23 cellular contexts compared by ENCODE assay signal in genomic region chr1:171263915-171264314, GRCh38. TPM values are rescaled to one million over a fixed set of nuclear protein-coding genes. Genes with fewer than 3 reads are reported as not detected.
DNase-seq lines count a peak whose midpoint lies in the region; ATAC-seq and TF ChIP-seq lines count a peak whose summit lies in the region.
"Had no signal": no experiment of that assay in that cellular context is flagged by ENCODE, and none has a peak within 500 bp of the region (broad histone marks: within the 10 kb centered on the region; RNA-seq: fewer than 3 reads in every experiment).

No MANE protein-coding gene starts in this region.

- H3K4me3 Mint-ChIP-seq in neural progenitor cell: no peak overlapping the region
- H3K4me3 Mint-ChIP-seq: H9 had no signal

- H4K20me1 ChIP-seq in neural progenitor cell (ENCODE audit: low read depth): no peaks in the 10 kb centered on the region

- H3K4me3 ChIP-seq in AG10803 (ENCODE audit: low read length) (no peak overlapping the region), SK-N-MC (peak overlapping the region; percentile 52), neural progenitor cell (no peak overlapping the region), ascending aorta (no peak overlapping the region)
- H3K4me3 ChIP-seq: K562, Peyer's patch had no signal

- no peak overlapping the region for H3K4me2 ChIP-seq in neural progenitor cell

- DNase-seq in AG10803 (ENCODE audit: low read depth) (peak; percentile 42), SK-N-MC (ENCODE audit: low read depth, low spot score) (peak; percentile 69), fibroblast of peridontal ligament (ENCODE audit: extremely low read depth) (peak; percentile 70), neural progenitor cell (ENCODE audit: low spot score) (no peak), GM19240 (ENCODE audit: insufficient read length, low spot score) (no peak), ascending aorta (ENCODE audit: low spot score in 2 of 2) (no peak)
- DNase-seq: BE2C, DMS79, H9, MM.1S, NCI-H1092, NCI-H1436 treated with DMSO at 0.1 percent for 48 hours, NCI-H2029, NCI-H345, NCI-H524, NCI-H774, Peyer's patch had no signal

- H3K27me3 ChIP-seq in neural progenitor cell (no peaks in the 10 kb centered on the region), ascending aorta (no peaks in the 10 kb centered on the region)
- H3K27me3 ChIP-seq: BE2C, Peyer's patch had no signal

- peaks cover 10% of the 10 kb centered on the region for H3F3A ChIP-seq in neural progenitor cell (ENCODE audit: low read depth)

- H3K27ac ChIP-seq in SK-N-MC (peak overlapping the region; percentile 82), neural progenitor cell (no peak overlapping the region), ascending aorta (no peak overlapping the region)
- H3K27ac ChIP-seq: HL-60, Peyer's patch had no signal

- no peaks in the 10 kb centered on the region for H3K9me3 Mint-ChIP-seq in neural progenitor cell
- H3K9me3 Mint-ChIP-seq: H9 had no signal

- peak overlapping the region; percentile 80 for H3K27ac Mint-ChIP-seq in neural progenitor cell
- H3K27ac Mint-ChIP-seq: H9 had no signal

- no peaks in the 10 kb centered on the region for H3K79me2 ChIP-seq in neural progenitor cell (ENCODE audit: low read depth)

- H3K9ac ChIP-seq in SK-N-MC (ENCODE audit: insufficient read length) (no peak overlapping the region), neural progenitor cell (no peak overlapping the region)

- peaks cover 10% of the 10 kb centered on the region for H3K4me1 ChIP-seq in neural progenitor cell
- no peaks in the 10 kb centered on the region for H3K4me1 ChIP-seq in ascending aorta
- H3K4me1 ChIP-seq: BE2C, Peyer's patch had no signal

- no peak overlapping the region for H2AFZ ChIP-seq in neural progenitor cell (replicated peaks)

- no peaks in the 10 kb centered on the region for H3K36me3 ChIP-seq in SK-N-MC (ENCODE audit: insufficient read depth, low read length)
- no peaks in the 10 kb centered on the region for H3K36me3 ChIP-seq in neural progenitor cell
- H3K36me3 ChIP-seq in ascending aorta: no peaks in the 10 kb centered on the region
- H3K36me3 ChIP-seq: BE2C, Peyer's patch had no signal

- peaks cover 2% of the 10 kb centered on the region for H3K4me1 Mint-ChIP-seq in neural progenitor cell

- H3K9me3 ChIP-seq in SK-N-MC (ENCODE audit: low read depth, low read length) (no peaks in the 10 kb centered on the region), neural progenitor cell (ENCODE audit: low read depth) (no peaks in the 10 kb centered on the region), ascending aorta (no peaks in the 10 kb centered on the region)
- H3K9me3 ChIP-seq: BE2C, Peyer's patch had no signal

- H3K27me3 Mint-ChIP-seq in neural progenitor cell (ENCODE audit: insufficient read depth, low read depth): peaks cover 4% of the 10 kb centered on the region

- TF ChIP-seq CTCF in AG10803 (conservative IDR thresholded peaks at IDR 0.05; ENCODE audit: low read length) (no peak), neural progenitor cell (IDR thresholded peaks at IDR 0.05) (no peak), ascending aorta (IDR thresholded peaks at IDR 0.05) (no peak)

- no peak for ATAC-seq in HG03196 (IDR thresholded peaks at IDR 0.05; ENCODE audit: unreplicated experiment)
- ATAC-seq: HepG2, K562 had no signal

- intact Hi-C loops in ascending aorta (cut with DNase I): no loop called here

- H3K36me3 Mint-ChIP-seq in neural progenitor cell: no peaks in the 10 kb centered on the region

RNA-seq across cellular contexts. Expression of gene FMO1, which starts 15.6 kb away (rescaled TPM):
- 0.12 TPM in 1 of 2 replicates, not detected in the other for total RNA-seq in neural progenitor cell (ENCODE audit: low replicate concordance)
- not detected for total RNA-seq in ascending aorta
- total RNA-seq: A172, H9, HepG2, HT-29, K562 had no signal

RNA-seq across cellular contexts. Expression of gene FMO4, which starts 50.1 kb away (rescaled TPM):
- total RNA-seq in neural progenitor cell (ENCODE audit: low replicate concordance) (3.9 and 8.3 TPM in 2 replicates), ascending aorta (30.1 TPM)
- total RNA-seq: HT-29 had no signal

Comparison
In these comparisons a context has a peak if more than half of its experiments do, and no peak if none do; other contexts are left out.
1. DNase-seq: peak in AG10803 (single experiment), SK-N-MC (single experiment) and fibroblast of peridontal ligament (single experiment); none in neural progenitor cell (single experiment), GM19240 (single experiment) and ascending aorta (0 of 2).